8 cellular contexts compared by ENCODE assay signal in genomic region chr19:33177417-33177976, GRCh38. TPM values are rescaled to one million over a fixed set of nuclear protein-coding genes. Genes with fewer than 3 reads are reported as not detected.
DNase-seq lines count a peak whose midpoint lies in the region; ATAC-seq and TF ChIP-seq lines count a peak whose summit lies in the region.

No MANE protein-coding gene starts in this region.

- DNase-seq in HT-29 (ENCODE audit: low spot score) (peak; percentile 80), fibroblast of villous mesenchyme (ENCODE audit: low read depth) (no peak), NCI-H446 treated with DMSO at 0.1 percent for 48 hours (lab: John Stamatoyannopoulos, UW) (no peak), cortex of kidney (lab: John Stamatoyannopoulos, UW) (no peak)

- no peaks in the 10 kb centered on the region for H3K27me3 ChIP-seq in BLaER1 treated with 17β-estradiol and CSF1 and Interleukin-3, amounts not matched to agents 10 nM and 100 nM
- no peaks in the 10 kb centered on the region for H3K27me3 ChIP-seq in rectal smooth muscle tissue (ENCODE audit: control insufficient read depth, insufficient read depth, low read length)

- no peaks in the 10 kb centered on the region for H4K20me1 ChIP-seq in BLaER1 treated with 17β-estradiol and CSF1 and Interleukin-3, amounts not matched to agents 10 nM and 100 nM

- 0 out of 22 replicates have a peak, but pooled peaks cover 0 to 5% (median 0%) of the 10 kb centered on the region in 11 experiments for H3K36me3 ChIP-seq in BLaER1 treated with 17β-estradiol and CSF1 and Interleukin-3, amounts not matched to agents 10 nM and 100 nM
- H3K36me3 ChIP-seq in rectal smooth muscle tissue (ENCODE audit: control insufficient read depth, insufficient read depth, low read length) = no peaks in the 10 kb centered on the region

- peak overlapping the region; percentile 62 to 98 (median 94) for H3K9ac ChIP-seq in BLaER1 treated with 17β-estradiol and CSF1 and Interleukin-3, amounts not matched to agents 10 nM and 100 nM
- peak overlapping the region; percentile 32 for H3K9ac ChIP-seq in rectal smooth muscle tissue (ENCODE audit: low read length)

- H3K4me2 ChIP-seq in BLaER1 treated with 17β-estradiol and CSF1 and Interleukin-3, amounts not matched to agents 10 nM and 100 nM = peak overlapping the region; percentile 79 to 95 (median 90)

- peak overlapping the region; percentile 2 to 98 (median 95); a peak in 21 of 22 replicates for H3K27ac ChIP-seq in BLaER1 treated with 17β-estradiol and CSF1 and Interleukin-3, amounts not matched to agents 10 nM and 100 nM
- peak overlapping the region; percentile 90 for H3K27ac ChIP-seq in rectal smooth muscle tissue (ENCODE audit: low read depth, low read length)

- peak; percentile 29 for ATAC-seq in GM18502 (IDR thresholded peaks at IDR 0.05; ENCODE audit: poor library complexity, unreplicated experiment)

- peaks cover 42 to 75% (median 61%) of the 10 kb centered on the region in 10 experiments for H3K4me1 ChIP-seq in BLaER1 treated with 17β-estradiol and CSF1 and Interleukin-3, amounts not matched to agents 10 nM and 100 nM
- peaks cover 9% of the 10 kb centered on the region for H3K4me1 ChIP-seq in rectal smooth muscle tissue (ENCODE audit: control insufficient read depth, insufficient read depth, low read length)

- H3K9me3 ChIP-seq in BLaER1 treated with 17β-estradiol and CSF1 and Interleukin-3, amounts not matched to agents 10 nM and 100 nM (replicated peaks in 1 of 11) = no peaks in the 10 kb centered on the region

- peak; percentile 19 for TF ChIP-seq CTCF in WI38 (IDR thresholded peaks at IDR 0.05; ENCODE audit: low read depth, low read length)
- TF ChIP-seq CTCF in fibroblast of villous mesenchyme (IDR thresholded peaks at IDR 0.05; ENCODE audit: insufficient read depth, low read depth, low read length) = peak; percentile 47

- H3K4me3 ChIP-seq in BLaER1 treated with 17β-estradiol and CSF1 and Interleukin-3, amounts not matched to agents 10 nM and 100 nM = peak overlapping the region; percentile 71 to 89 (median 82)
- H3K4me3 ChIP-seq in WI38 (ENCODE audit: low read depth, low read length) = peak overlapping the region; percentile 53
- H3K4me3 ChIP-seq in fibroblast of villous mesenchyme (ENCODE audit: low read depth, low read length) = peak overlapping the region; percentile 60
- peak overlapping the region; percentile 79 for H3K4me3 ChIP-seq in rectal smooth muscle tissue (ENCODE audit: low read length)

RNA-seq across cellular contexts. Expression of gene LRP3, which starts 16.6 kb away (rescaled TPM):
- total RNA-seq in HT-29 (2014; rRNA removed; shearing (Covaris generic)) = not detected in 2 replicates
- total RNA-seq in fibroblast of villous mesenchyme = 11.2 and 14.8 TPM in 2 replicates

RNA-seq across cellular contexts. Expression of gene WDR88, which starts 45.6 kb away (rescaled TPM):
- total RNA-seq in HT-29 (2014; rRNA removed; shearing (Covaris generic)) = not detected in 2 replicates
- total RNA-seq in fibroblast of villous mesenchyme = not detected in 2 replicates

RNA-seq across cellular contexts. Expression of gene SLC7A10, which starts 48.2 kb away (rescaled TPM):
- not detected in 2 replicates for total RNA-seq in HT-29 (2014; rRNA removed; shearing (Covaris generic))
- total RNA-seq in fibroblast of villous mesenchyme = not detected in 2 replicates

Comparison
In these comparisons a context has a peak if more than half of its experiments do, and no peak if none do; other contexts are left out.
1. RNA of gene LRP3, which starts 16.6 kb away (total RNA-seq): 11.2 to 14.8 TPM in fibroblast of villous mesenchyme; not detected in HT-29; every median in the first group is over 10 times any median in the second.
2. Peak in every context shown above with its lines, with median percentiles within 50 percentile points of each other: H3K4me3 ChIP-seq.